ENCODE assay signal across 1 cellular context in the genomic region with DNA sequence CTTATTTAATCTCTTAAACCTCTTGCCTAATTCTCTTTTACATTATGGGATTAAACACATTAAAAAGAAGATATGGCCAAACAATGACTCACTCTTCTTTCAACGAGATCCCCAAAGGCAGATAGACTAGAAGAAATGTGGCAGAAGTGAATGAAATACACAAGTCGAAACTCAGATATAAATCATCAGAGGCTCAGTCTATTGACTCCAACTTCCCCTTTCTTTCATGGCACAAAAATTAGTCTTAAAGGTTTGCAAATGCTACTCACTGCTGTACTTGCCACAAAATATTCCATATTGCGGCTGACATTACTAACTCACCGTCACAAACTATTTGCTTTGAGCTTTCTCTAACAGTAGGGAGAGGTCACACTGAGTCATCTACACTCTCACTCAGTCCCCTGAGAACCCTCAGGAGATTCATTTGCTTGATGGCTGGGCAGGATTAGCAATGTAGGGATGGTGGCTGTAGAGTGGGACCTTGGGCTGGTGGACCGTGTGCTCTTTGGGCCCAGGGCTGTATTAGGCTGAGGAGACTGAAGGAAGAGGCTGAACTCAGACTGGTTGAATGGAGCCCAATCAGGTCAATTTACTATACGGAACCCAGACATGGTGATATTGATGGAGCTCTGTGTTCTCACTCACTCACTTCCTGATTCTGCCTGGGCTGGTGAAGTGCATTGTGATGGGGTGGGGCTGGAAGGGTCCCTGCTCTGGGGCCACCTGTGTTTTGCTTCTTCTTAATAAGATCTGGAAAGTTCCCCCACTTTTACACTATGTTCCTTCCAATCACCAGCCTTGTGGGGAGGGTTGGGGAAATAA.
TF ChIP-seq lines count a peak whose summit lies in the region.

No MANE protein-coding gene starts in this region.

TF ChIP-seq in GM12878, 131 proteins besides CTCF, POLR2A, EP300 and RAD21 (continued from another document and continues in another):
- TF ChIP-seq, protein P1, sequence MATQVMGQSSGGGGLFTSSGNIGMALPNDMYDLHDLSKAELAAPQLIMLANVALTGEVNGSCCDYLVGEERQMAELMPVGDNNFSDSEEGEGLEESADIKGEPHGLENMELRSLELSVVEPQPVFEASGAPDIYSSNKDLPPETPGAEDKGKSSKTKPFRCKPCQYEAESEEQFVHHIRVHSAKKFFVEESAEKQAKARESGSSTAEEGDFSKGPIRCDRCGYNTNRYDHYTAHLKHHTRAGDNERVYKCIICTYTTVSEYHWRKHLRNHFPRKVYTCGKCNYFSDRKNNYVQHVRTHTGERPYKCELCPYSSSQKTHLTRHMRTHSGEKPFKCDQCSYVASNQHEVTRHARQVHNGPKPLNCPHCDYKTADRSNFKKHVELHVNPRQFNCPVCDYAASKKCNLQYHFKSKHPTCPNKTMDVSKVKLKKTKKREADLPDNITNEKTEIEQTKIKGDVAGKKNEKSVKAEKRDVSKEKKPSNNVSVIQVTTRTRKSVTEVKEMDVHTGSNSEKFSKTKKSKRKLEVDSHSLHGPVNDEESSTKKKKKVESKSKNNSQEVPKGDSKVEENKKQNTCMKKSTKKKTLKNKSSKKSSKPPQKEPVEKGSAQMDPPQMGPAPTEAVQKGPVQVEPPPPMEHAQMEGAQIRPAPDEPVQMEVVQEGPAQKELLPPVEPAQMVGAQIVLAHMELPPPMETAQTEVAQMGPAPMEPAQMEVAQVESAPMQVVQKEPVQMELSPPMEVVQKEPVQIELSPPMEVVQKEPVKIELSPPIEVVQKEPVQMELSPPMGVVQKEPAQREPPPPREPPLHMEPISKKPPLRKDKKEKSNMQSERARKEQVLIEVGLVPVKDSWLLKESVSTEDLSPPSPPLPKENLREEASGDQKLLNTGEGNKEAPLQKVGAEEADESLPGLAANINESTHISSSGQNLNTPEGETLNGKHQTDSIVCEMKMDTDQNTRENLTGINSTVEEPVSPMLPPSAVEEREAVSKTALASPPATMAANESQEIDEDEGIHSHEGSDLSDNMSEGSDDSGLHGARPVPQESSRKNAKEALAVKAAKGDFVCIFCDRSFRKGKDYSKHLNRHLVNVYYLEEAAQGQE (IDR thresholded peaks at IDR 0.05; ENCODE audit: low read depth, low read length) = no peak
- TF ChIP-seq FOXK2 (IDR thresholded peaks at IDR 0.05) (no peak), SMC3 (IDR thresholded peaks at IDR 0.05; ENCODE audit: borderline replicate concordance, low read length) (no peak), MXI1 (IDR thresholded peaks at IDR 0.05; ENCODE audit: low read depth, low read length) (no peak), SPI1 (IDR thresholded peaks at IDR 0.05; ENCODE audit: borderline replicate concordance, insufficient read depth, low read depth, low read length) (peak; percentile 81), HCFC1 (IDR thresholded peaks at IDR 0.05; ENCODE audit: low read length) (no peak), MYB (IDR thresholded peaks at IDR 0.05; ENCODE audit: borderline replicate concordance, low read depth, low read length) (no peak), EGR1 (IDR thresholded peaks at IDR 0.05; ENCODE audit: borderline replicate concordance in 1 of 2, low read depth in 2 of 2, low read length in 2 of 2) (no peak), EZH2 (IDR thresholded peaks at IDR 0.05; ENCODE audit: borderline replicate concordance, control insufficient read depth, low read depth, low read length) (no peak), KAT2A (conservative IDR thresholded peaks at IDR 0.05; ENCODE audit: control insufficient read depth, low read depth, low read length) (no peak), PML (IDR thresholded peaks at IDR 0.05; ENCODE audit: low read length) (no peak), EED (IDR thresholded peaks at IDR 0.05; ENCODE audit: low read depth) (peak; percentile 75), IKZF1 (conservative IDR thresholded peaks at IDR 0.05) (peak; percentile 64), HDGF (IDR thresholded peaks at IDR 0.05) (no peak), BACH1 (IDR thresholded peaks at IDR 0.05; ENCODE audit: borderline replicate concordance) (no peak), PAX5 (IDR thresholded peaks at IDR 0.05; ENCODE audit: borderline replicate concordance, low read depth, low read length) (no peak), BRCA1 (IDR thresholded peaks at IDR 0.05; ENCODE audit: low read depth, low read length) (no peak), ZNF217 (IDR thresholded peaks at IDR 0.05) (no peak), CHD1 (IDR thresholded peaks at IDR 0.05; ENCODE audit: low read depth, low read length) (no peak), ZNF207 (IDR thresholded peaks at IDR 0.05; ENCODE audit: borderline replicate concordance) (no peak), CHD4 (IDR thresholded peaks at IDR 0.05) (no peak), HDAC6 (IDR thresholded peaks at IDR 0.05; ENCODE audit: unreplicated experiment) (no peak), CBX5 (IDR thresholded peaks at IDR 0.05; ENCODE audit: low read depth) (no peak), MTA2 (IDR thresholded peaks at IDR 0.05; ENCODE audit: low read depth) (peak; percentile 76), RBBP5 (conservative IDR thresholded peaks at IDR 0.05) (no peak), MTA3 (IDR thresholded peaks at IDR 0.05; ENCODE audit: borderline replicate concordance, low read length) (no peak), HDAC2 (IDR thresholded peaks at IDR 0.05) (no peak), NFYA (IDR thresholded peaks at IDR 0.05; ENCODE audit: borderline replicate concordance, low read depth, low read length) (no peak), JUNB (IDR thresholded peaks at IDR 0.05) (peak; percentile 86), TARDBP (IDR thresholded peaks at IDR 0.05; ENCODE audit: borderline replicate concordance) (no peak; the same call in 1 of the 2 replicates), ZBED1 (IDR thresholded peaks at IDR 0.05; ENCODE audit: borderline replicate concordance) (no peak), IRF4 (IDR thresholded peaks at IDR 0.05; ENCODE audit: low read depth, low read length) (no peak), MEF2A (IDR thresholded peaks at IDR 0.05; ENCODE audit: insufficient read depth, low read depth, low read length) (no peak), ATF7 (IDR thresholded peaks at IDR 0.05; ENCODE audit: low read depth) (peak; percentile 52; the same call in 1 of the 2 replicates), POLR2AphosphoS5 (IDR thresholded peaks at IDR 0.05; ENCODE audit: low read length) (no peak), JUND (IDR thresholded peaks at IDR 0.05; ENCODE audit: low read depth, low read length) (no peak), NR2C2 (IDR thresholded peaks at IDR 0.05; ENCODE audit: borderline replicate concordance, control insufficient read depth, insufficient read length, low read depth) (no peak), TCF3 (IDR thresholded peaks at IDR 0.05; ENCODE audit: borderline replicate concordance, insufficient read depth, low read depth, low read length) (peak; percentile 41; the same call in 1 of the 2 replicates), RB1 (IDR thresholded peaks at IDR 0.05; ENCODE audit: borderline replicate concordance) (no peak), CEBPB (IDR thresholded peaks at IDR 0.05; ENCODE audit: borderline replicate concordance in 1 of 2, low read depth in 2 of 2, low read length in 2 of 2) (no peak), TBL1XR1 (IDR thresholded peaks at IDR 0.05; ENCODE audit: low read depth, low read length) (no peak), SREBF1 (IDR thresholded peaks at IDR 0.05; ENCODE audit: low read length) (no peak), ZNF384 (IDR thresholded peaks at IDR 0.05; ENCODE audit: borderline replicate concordance, low read depth, low read length) (no peak), ZNF622 (IDR thresholded peaks at IDR 0.05) (no peak)
- TF ChIP-seq, protein P2, sequence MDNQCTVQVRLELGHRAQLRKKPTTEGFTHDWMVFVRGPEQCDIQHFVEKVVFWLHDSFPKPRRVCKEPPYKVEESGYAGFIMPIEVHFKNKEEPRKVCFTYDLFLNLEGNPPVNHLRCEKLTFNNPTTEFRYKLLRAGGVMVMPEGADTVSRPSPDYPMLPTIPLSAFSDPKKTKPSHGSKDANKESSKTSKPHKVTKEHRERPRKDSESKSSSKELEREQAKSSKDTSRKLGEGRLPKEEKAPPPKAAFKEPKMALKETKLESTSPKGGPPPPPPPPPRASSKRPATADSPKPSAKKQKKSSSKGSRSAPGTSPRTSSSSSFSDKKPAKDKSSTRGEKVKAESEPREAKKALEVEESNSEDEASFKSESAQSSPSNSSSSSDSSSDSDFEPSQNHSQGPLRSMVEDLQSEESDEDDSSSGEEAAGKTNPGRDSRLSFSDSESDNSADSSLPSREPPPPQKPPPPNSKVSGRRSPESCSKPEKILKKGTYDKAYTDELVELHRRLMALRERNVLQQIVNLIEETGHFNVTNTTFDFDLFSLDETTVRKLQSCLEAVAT (IDR thresholded peaks at IDR 0.05) = no peak; the same call in 1 of the 2 replicates
- TF ChIP-seq, protein P3, sequence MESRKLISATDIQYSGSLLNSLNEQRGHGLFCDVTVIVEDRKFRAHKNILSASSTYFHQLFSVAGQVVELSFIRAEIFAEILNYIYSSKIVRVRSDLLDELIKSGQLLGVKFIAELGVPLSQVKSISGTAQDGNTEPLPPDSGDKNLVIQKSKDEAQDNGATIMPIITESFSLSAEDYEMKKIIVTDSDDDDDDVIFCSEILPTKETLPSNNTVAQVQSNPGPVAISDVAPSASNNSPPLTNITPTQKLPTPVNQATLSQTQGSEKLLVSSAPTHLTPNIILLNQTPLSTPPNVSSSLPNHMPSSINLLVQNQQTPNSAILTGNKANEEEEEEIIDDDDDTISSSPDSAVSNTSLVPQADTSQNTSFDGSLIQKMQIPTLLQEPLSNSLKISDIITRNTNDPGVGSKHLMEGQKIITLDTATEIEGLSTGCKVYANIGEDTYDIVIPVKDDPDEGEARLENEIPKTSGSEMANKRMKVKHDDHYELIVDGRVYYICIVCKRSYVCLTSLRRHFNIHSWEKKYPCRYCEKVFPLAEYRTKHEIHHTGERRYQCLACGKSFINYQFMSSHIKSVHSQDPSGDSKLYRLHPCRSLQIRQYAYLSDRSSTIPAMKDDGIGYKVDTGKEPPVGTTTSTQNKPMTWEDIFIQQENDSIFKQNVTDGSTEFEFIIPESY (IDR thresholded peaks at IDR 0.05) = no peak
- TF ChIP-seq, protein P4, sequence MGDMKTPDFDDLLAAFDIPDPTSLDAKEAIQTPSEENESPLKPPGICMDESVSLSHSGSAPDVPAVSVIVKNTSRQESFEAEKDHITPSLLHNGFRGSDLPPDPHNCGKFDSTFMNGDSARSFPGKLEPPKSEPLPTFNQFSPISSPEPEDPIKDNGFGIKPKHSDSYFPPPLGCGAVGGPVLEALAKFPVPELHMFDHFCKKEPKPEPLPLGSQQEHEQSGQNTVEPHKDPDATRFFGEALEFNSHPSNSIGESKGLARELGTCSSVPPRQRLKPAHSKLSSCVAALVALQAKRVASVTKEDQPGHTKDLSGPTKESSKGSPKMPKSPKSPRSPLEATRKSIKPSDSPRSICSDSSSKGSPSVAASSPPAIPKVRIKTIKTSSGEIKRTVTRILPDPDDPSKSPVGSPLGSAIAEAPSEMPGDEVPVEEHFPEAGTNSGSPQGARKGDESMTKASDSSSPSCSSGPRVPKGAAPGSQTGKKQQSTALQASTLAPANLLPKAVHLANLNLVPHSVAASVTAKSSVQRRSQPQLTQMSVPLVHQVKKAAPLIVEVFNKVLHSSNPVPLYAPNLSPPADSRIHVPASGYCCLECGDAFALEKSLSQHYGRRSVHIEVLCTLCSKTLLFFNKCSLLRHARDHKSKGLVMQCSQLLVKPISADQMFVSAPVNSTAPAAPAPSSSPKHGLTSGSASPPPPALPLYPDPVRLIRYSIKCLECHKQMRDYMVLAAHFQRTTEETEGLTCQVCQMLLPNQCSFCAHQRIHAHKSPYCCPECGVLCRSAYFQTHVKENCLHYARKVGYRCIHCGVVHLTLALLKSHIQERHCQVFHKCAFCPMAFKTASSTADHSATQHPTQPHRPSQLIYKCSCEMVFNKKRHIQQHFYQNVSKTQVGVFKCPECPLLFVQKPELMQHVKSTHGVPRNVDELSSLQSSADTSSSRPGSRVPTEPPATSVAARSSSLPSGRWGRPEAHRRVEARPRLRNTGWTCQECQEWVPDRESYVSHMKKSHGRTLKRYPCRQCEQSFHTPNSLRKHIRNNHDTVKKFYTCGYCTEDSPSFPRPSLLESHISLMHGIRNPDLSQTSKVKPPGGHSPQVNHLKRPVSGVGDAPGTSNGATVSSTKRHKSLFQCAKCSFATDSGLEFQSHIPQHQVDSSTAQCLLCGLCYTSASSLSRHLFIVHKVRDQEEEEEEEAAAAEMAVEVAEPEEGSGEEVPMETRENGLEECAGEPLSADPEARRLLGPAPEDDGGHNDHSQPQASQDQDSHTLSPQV (IDR thresholded peaks at IDR 0.05) = no peak; the same call in 1 of the 2 replicates
- TF ChIP-seq, protein P5, sequence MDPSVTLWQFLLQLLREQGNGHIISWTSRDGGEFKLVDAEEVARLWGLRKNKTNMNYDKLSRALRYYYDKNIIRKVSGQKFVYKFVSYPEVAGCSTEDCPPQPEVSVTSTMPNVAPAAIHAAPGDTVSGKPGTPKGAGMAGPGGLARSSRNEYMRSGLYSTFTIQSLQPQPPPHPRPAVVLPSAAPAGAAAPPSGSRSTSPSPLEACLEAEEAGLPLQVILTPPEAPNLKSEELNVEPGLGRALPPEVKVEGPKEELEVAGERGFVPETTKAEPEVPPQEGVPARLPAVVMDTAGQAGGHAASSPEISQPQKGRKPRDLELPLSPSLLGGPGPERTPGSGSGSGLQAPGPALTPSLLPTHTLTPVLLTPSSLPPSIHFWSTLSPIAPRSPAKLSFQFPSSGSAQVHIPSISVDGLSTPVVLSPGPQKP (IDR thresholded peaks at IDR 0.05; ENCODE audit: low read depth, low read length) = no peak
- TF ChIP-seq, protein P6, sequence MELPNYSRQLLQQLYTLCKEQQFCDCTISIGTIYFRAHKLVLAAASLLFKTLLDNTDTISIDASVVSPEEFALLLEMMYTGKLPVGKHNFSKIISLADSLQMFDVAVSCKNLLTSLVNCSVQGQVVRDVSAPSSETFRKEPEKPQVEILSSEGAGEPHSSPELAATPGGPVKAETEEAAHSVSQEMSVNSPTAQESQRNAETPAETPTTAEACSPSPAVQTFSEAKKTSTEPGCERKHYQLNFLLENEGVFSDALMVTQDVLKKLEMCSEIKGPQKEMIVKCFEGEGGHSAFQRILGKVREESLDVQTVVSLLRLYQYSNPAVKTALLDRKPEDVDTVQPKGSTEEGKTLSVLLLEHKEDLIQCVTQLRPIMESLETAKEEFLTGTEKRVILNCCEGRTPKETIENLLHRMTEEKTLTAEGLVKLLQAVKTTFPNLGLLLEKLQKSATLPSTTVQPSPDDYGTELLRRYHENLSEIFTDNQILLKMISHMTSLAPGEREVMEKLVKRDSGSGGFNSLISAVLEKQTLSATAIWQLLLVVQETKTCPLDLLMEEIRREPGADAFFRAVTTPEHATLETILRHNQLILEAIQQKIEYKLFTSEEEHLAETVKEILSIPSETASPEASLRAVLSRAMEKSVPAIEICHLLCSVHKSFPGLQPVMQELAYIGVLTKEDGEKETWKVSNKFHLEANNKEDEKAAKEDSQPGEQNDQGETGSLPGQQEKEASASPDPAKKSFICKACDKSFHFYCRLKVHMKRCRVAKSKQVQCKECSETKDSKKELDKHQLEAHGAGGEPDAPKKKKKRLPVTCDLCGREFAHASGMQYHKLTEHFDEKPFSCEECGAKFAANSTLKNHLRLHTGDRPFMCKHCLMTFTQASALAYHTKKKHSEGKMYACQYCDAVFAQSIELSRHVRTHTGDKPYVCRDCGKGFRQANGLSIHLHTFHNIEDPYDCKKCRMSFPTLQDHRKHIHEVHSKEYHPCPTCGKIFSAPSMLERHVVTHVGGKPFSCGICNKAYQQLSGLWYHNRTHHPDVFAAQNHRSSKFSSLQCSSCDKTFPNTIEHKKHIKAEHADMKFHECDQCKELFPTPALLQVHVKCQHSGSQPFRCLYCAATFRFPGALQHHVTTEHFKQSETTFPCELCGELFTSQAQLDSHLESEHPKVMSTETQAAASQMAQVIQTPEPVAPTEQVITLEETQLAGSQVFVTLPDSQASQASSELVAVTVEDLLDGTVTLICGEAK (IDR thresholded peaks at IDR 0.05; ENCODE audit: borderline replicate concordance) = no peak
